ENCODE assay signal across 1 cellular context in genomic region chr3:171132873-171133272, GRCh38.
TF ChIP-seq lines count a peak whose summit lies in the region.

No MANE protein-coding gene starts in this region.

TF ChIP-seq in SK-N-SH treated with all-trans-retinoic acid at 6 μM for 48 hours, 23 proteins besides CTCF, POLR2A, EP300 and RAD21 (continued from another document):
- TF ChIP-seq ESRRG (CRISPR knock-in tag; IDR thresholded peaks at IDR 0.05), result no peak
- TF ChIP-seq PATZ1 (CRISPR knock-in tag; IDR thresholded peaks at IDR 0.05; ENCODE audit: borderline replicate concordance), result no peak
- no peak for TF ChIP-seq ZFP30 (CRISPR knock-in tag; IDR thresholded peaks at IDR 0.05)
- TF ChIP-seq ZNF70 (CRISPR knock-in tag; IDR thresholded peaks at IDR 0.05), result no peak
- no peak for TF ChIP-seq OSR1 (CRISPR knock-in tag; IDR thresholded peaks at IDR 0.05)
- no peak for TF ChIP-seq CSDC2 (CRISPR knock-in tag; IDR thresholded peaks at IDR 0.05)
- TF ChIP-seq POU6F1 (CRISPR knock-in tag; IDR thresholded peaks at IDR 0.05; ENCODE audit: borderline replicate concordance, low read depth), result no peak
- TF ChIP-seq ISL1 (CRISPR knock-in tag; IDR thresholded peaks at IDR 0.05), result no peak
- TF ChIP-seq RARB (CRISPR knock-in tag; IDR thresholded peaks at IDR 0.05), result no peak
- no peak for TF ChIP-seq TOX (CRISPR knock-in tag; IDR thresholded peaks at IDR 0.05; ENCODE audit: borderline replicate concordance)
TF ChIP-seq in SK-N-SH treated with all-trans-retinoic acid at 6 μM for 48 hours: peak in this region for 0.
